Comparison of ENCODE assay signal across 14 cellular contexts in genomic region chr9:120966005-120966369, GRCh38. TPM values are rescaled to one million over a fixed set of nuclear protein-coding genes. Genes with fewer than 3 reads are reported as not detected.
DNase-seq lines count a peak whose midpoint lies in the region; TF ChIP-seq lines count a peak whose summit lies in the region.
"Had no signal": no experiment of that assay in that cellular context is flagged by ENCODE, and none has a peak within 500 bp of the region (broad histone marks: within the 10 kb centered on the region; RNA-seq: fewer than 3 reads in every experiment).

No MANE protein-coding gene starts in this region.

- TF ChIP-seq POLR2A in esophagus muscularis mucosa (IDR thresholded peaks at IDR 0.05; ENCODE audit: low read depth) (no peak), thyroid gland (IDR thresholded peaks at IDR 0.05) (no peak)

- DNase-seq in esophagus muscularis mucosa (ENCODE audit: extremely low spot score) (no peak), thyroid gland (no peak), GM20000 (ENCODE audit: low spot score) (no peak), NCI-H82 (lab: John Stamatoyannopoulos, UW) (no peak), NCI-H2107 (lab: John Stamatoyannopoulos, UW) (no peak), SK-N-DZ (ENCODE audit: low spot score) (no peak)
- DNase-seq: activated naive CD4-positive, alpha-beta T cell treated with anti-CD3 and anti-CD28 coated beads, Interleukin-2, amount 10 ng/mL, durations not matched to agents 7 days and 5 days; brain microvascular endothelial cell; CD8-positive, alpha-beta memory T cell; EL; kidney glomerular epithelial cell; spleen had no signal

- TF ChIP-seq CTCF in esophagus muscularis mucosa (IDR thresholded peaks at IDR 0.05) (no peak), nephron (IDR thresholded peaks at IDR 0.05; ENCODE audit: unreplicated experiment in 3 of 3) (no peak), thyroid gland (IDR thresholded peaks at IDR 0.05) (no peak), GM20000 (IDR thresholded peaks at IDR 0.05; ENCODE audit: extremely low read depth, missing control alignments) (no peak)

- H3K27me3 ChIP-seq in esophagus muscularis mucosa (no peaks in the 10 kb centered on the region), thyroid gland (no peaks in the 10 kb centered on the region)
- H3K27me3 ChIP-seq: brain microvascular endothelial cell, spleen had no signal

- peaks cover 0 to 19% (median 0%) of the 10 kb centered on the region in 4 donors for H3K36me3 ChIP-seq in esophagus muscularis mucosa
- no peaks in the 10 kb centered on the region for H3K36me3 ChIP-seq in thyroid gland
- H3K36me3 ChIP-seq: brain microvascular endothelial cell had no signal

- H3K4me1 Mint-ChIP-seq in nephron, result peaks cover 28% of the 10 kb centered on the region
- H3K4me1 Mint-ChIP-seq: activated naive CD4-positive, alpha-beta T cell treated with anti-CD3 and anti-CD28 coated beads, Interleukin-2, amount 10 ng/mL, durations not matched to agents 7 days and 5 days; CD8-positive, alpha-beta memory T cell had no signal

- 55% methylated on average over 3 of the region's 3 CpGs for WGBS in esophagus muscularis mucosa
- 44 to 50% methylated on average over 3 of the region's 3 CpGs for WGBS in thyroid gland, 2 donors

- H3K36me3 Mint-ChIP-seq in nephron (ENCODE audit: low read depth), result peaks cover 12% of the 10 kb centered on the region
- H3K36me3 Mint-ChIP-seq: activated naive CD4-positive, alpha-beta T cell treated with anti-CD3 and anti-CD28 coated beads, Interleukin-2, amount 10 ng/mL, durations not matched to agents 7 days and 5 days had no signal

- no peak for TF ChIP-seq EP300 in esophagus muscularis mucosa (IDR thresholded peaks at IDR 0.05)

- peak overlapping the region; percentile 27 to 92 (median 89) for H3K27ac Mint-ChIP-seq in nephron
- H3K27ac Mint-ChIP-seq: activated naive CD4-positive, alpha-beta T cell treated with anti-CD3 and anti-CD28 coated beads, Interleukin-2, amount 10 ng/mL, durations not matched to agents 7 days and 5 days; CD8-positive, alpha-beta memory T cell had no signal

- H3K4me3 Mint-ChIP-seq in nephron, result no peak overlapping the region
- H3K4me3 Mint-ChIP-seq: activated naive CD4-positive, alpha-beta T cell treated with anti-CD3 and anti-CD28 coated beads, Interleukin-2, amount 10 ng/mL, durations not matched to agents 7 days and 5 days; CD8-positive, alpha-beta memory T cell had no signal

- H3K4me1 ChIP-seq in esophagus muscularis mucosa, result peaks cover 0 to 24% (median 22%) of the 10 kb centered on the region in 4 donors
- H3K4me1 ChIP-seq in thyroid gland, result peaks cover 14% of the 10 kb centered on the region in 2 donors
- H3K4me1 ChIP-seq: spleen had no signal

- intact Hi-C loops in esophagus muscularis mucosa (cut with DNase I), result no loop called here
- intact Hi-C loops in thyroid gland (cut with DNase I), result no loop called here

- H3K4me3 ChIP-seq in esophagus muscularis mucosa (no peak overlapping the region), thyroid gland (replicated peaks in 1 of 3) (no peak overlapping the region)
- H3K4me3 ChIP-seq: spleen had no signal

- H3K9me3 ChIP-seq in esophagus muscularis mucosa, result no peaks in the 10 kb centered on the region
- no peaks in the 10 kb centered on the region for H3K9me3 ChIP-seq in thyroid gland
- H3K9me3 ChIP-seq: spleen had no signal

- peaks cover 4% of the 10 kb centered on the region for H3K27me3 Mint-ChIP-seq in nephron (ENCODE audit: low read depth)
- H3K27me3 Mint-ChIP-seq: CD8-positive, alpha-beta memory T cell had no signal

- peak overlapping the region; percentile 85 for H3K27ac ChIP-seq in angular gyrus (ENCODE audit: low read depth, low read length)
- H3K27ac ChIP-seq in esophagus muscularis mucosa (replicated peaks in 1 of 4), result peak overlapping the region; percentile 75 to 80 (median 78)
- peak overlapping the region; percentile 79 to 87 (median 84) for H3K27ac ChIP-seq in thyroid gland
- H3K27ac ChIP-seq: brain microvascular endothelial cell, spleen had no signal

- no peaks in the 10 kb centered on the region for H3K9me3 Mint-ChIP-seq in nephron
- H3K9me3 Mint-ChIP-seq: activated naive CD4-positive, alpha-beta T cell treated with anti-CD3 and anti-CD28 coated beads, Interleukin-2, amount 10 ng/mL, durations not matched to agents 7 days and 5 days; CD8-positive, alpha-beta memory T cell had no signal

RNA-seq across cellular contexts. Expression of gene TRAF1, which starts 39.4 kb away (rescaled TPM):
- total RNA-seq in esophagus muscularis mucosa, result 1 to 10 TPM; 4.0 to 7.4 (median 5.5) TPM
- 1 to 10 TPM; 5.7 to 7.8 (median 6.6) TPM for total RNA-seq in thyroid gland
- polyA plus RNA-seq in SK-N-DZ (2014; cell fraction: cytosol; rRNA removed), result 0.73 and 0.99 TPM in 2 replicates
- 2.5 and 4.3 TPM in 2 replicates for polyA plus RNA-seq in SK-N-DZ (2014; cell fraction: nucleus; rRNA removed)
